8 cellular contexts compared by ENCODE assay signal in genomic region chr17:82292251-82293154, GRCh38. TPM values are rescaled to one million over a fixed set of nuclear protein-coding genes. Genes with fewer than 3 reads are reported as not detected.
DNase-seq lines count a peak whose midpoint lies in the region; ATAC-seq and TF ChIP-seq lines count a peak whose summit lies in the region.

No MANE protein-coding gene starts in this region.

- intact Hi-C loops in head of caudate nucleus (cut with DNase I) = no loop called here

- H3K4me1 Mint-ChIP-seq in activated naive CD8-positive, alpha-beta T cell treated with anti-CD3 and anti-CD28 coated beads for 36 hours = peaks cover 30% of the 10 kb centered on the region

- no peaks in the 10 kb centered on the region for H3K9me3 ChIP-seq in osteoblast (ENCODE audit: low read depth, low read length)
- no peaks in the 10 kb centered on the region for H3K9me3 ChIP-seq in thoracic aorta

- peaks cover 23% of the 10 kb centered on the region for H3K4me1 ChIP-seq in osteoblast (ENCODE audit: insufficient read depth, low read length)
- H3K4me1 ChIP-seq in thoracic aorta (ENCODE audit: control insufficient read depth in 1 of 2, low read depth in 2 of 2) = peaks cover 10 to 32% of the 10 kb centered on the region in 2 donors

- H2AFZ ChIP-seq in osteoblast (ENCODE audit: low read length) = peak overlapping the region; percentile 89

- H3K36me3 ChIP-seq in osteoblast (ENCODE audit: insufficient read depth, low read length) (no peaks in the 10 kb centered on the region), thoracic aorta (no peaks in the 10 kb centered on the region)

- peak; percentile 100 for DNase-seq in GM10266 (ENCODE audit: extremely low spot score)
- DNase-seq in NCI-H1092 treated with DMSO at 0.1 percent for 48 hours (lab: John Stamatoyannopoulos, UW) = peak; percentile 99
- DNase-seq in activated naive CD8-positive, alpha-beta T cell treated with anti-CD3 and anti-CD28 coated beads for 36 hours = peak; percentile 96
- peak; percentile 88 to 98 (median 96) for DNase-seq in head of caudate nucleus
- DNase-seq in osteoblast (ENCODE audit: insufficient read length, low spot score, missing footprints) = peak; percentile 100
- DNase-seq in thoracic aorta (ENCODE audit: low spot score) = peak; percentile 93

- H3K4me3 Mint-ChIP-seq in activated naive CD8-positive, alpha-beta T cell treated with anti-CD3 and anti-CD28 coated beads for 36 hours = peak overlapping the region; percentile 81

- no peaks in the 10 kb centered on the region for H3K9me3 Mint-ChIP-seq in activated naive CD8-positive, alpha-beta T cell treated with anti-CD3 and anti-CD28 coated beads for 36 hours

- no peaks in the 10 kb centered on the region for H3K27me3 ChIP-seq in osteoblast (ENCODE audit: insufficient read depth, low read length)
- no peaks in the 10 kb centered on the region for H3K27me3 ChIP-seq in thoracic aorta (replicated peaks; ENCODE audit: insufficient read depth)

- peak overlapping the region; percentile 88 for H3K4me3 ChIP-seq in osteoblast (ENCODE audit: insufficient read depth, low read length)
- peak overlapping the region; percentile 94 for H3K4me3 ChIP-seq in thoracic aorta

- H3K27me3 Mint-ChIP-seq in activated naive CD8-positive, alpha-beta T cell treated with anti-CD3 and anti-CD28 coated beads for 36 hours = no peaks in the 10 kb centered on the region

- no peaks in the 10 kb centered on the region for H3K79me2 ChIP-seq in osteoblast (ENCODE audit: insufficient read depth, low read length)

- peak overlapping the region; percentile 87 for H3K4me2 ChIP-seq in osteoblast (ENCODE audit: insufficient read depth, low read length)

- H4K20me1 ChIP-seq in osteoblast (ENCODE audit: insufficient read depth, low read length) = no peaks in the 10 kb centered on the region

- ATAC-seq in HG02623 (IDR thresholded peaks at IDR 0.05; ENCODE audit: unreplicated experiment) (peak; percentile 97), SK-N-SH treated with all-trans-retinoic acid at 6 μM for 48 hours (peak; percentile 98), thoracic aorta (ENCODE audit: insufficient number of reproducible peaks, low FRiP score, low read depth) (peak; percentile 97)

- H3K27ac ChIP-seq in osteoblast (ENCODE audit: low read depth, low read length) (peak overlapping the region; percentile 58), thoracic aorta (peak overlapping the region; percentile 86 to 96)

- peak overlapping the region; percentile 88 for H3K27ac Mint-ChIP-seq in activated naive CD8-positive, alpha-beta T cell treated with anti-CD3 and anti-CD28 coated beads for 36 hours

- H3K36me3 Mint-ChIP-seq in activated naive CD8-positive, alpha-beta T cell treated with anti-CD3 and anti-CD28 coated beads for 36 hours = peaks cover 3% of the 10 kb centered on the region

- TF ChIP-seq CTCF in GM10266 (IDR thresholded peaks at IDR 0.05; ENCODE audit: control insufficient read depth, insufficient read depth, low read depth, missing control alignments) = no peak
- no peak for TF ChIP-seq CTCF in osteoblast (IDR thresholded peaks at IDR 0.05; ENCODE audit: extremely low read depth, low read depth, low read length)
- TF ChIP-seq CTCF in thoracic aorta (IDR thresholded peaks at IDR 0.05) = no peak

TF ChIP-seq in SK-N-SH treated with all-trans-retinoic acid at 6 μM for 48 hours, 23 proteins besides CTCF, POLR2A, EP300 and RAD21:
- TF ChIP-seq ZFP3 (CRISPR knock-in tag; IDR thresholded peaks at IDR 0.05) (0 out of 2 replicates have a peak, but pooled peaks have one; percentile 40), SNAI2 (CRISPR knock-in tag; IDR thresholded peaks at IDR 0.05) (peak; percentile 76; the same call in 1 of the 2 replicates), OSR1 (CRISPR knock-in tag; IDR thresholded peaks at IDR 0.05) (no peak), ESRRG (CRISPR knock-in tag; IDR thresholded peaks at IDR 0.05) (no peak), GLIS3 (CRISPR knock-in tag; IDR thresholded peaks at IDR 0.05) (0 out of 2 replicates have a peak, but pooled peaks have one; percentile 32), TSHZ2 (CRISPR knock-in tag; IDR thresholded peaks at IDR 0.05) (0 out of 2 replicates have a peak, but pooled peaks have one; percentile 62), CSDC2 (CRISPR knock-in tag; IDR thresholded peaks at IDR 0.05) (peak; percentile 81; the same call in 1 of the 2 replicates)
TF ChIP-seq in SK-N-SH treated with all-trans-retinoic acid at 6 μM for 48 hours: peak in this region for 5.

RNA-seq across cellular contexts. Expression of gene CSNK1D, which starts 19.0 kb away (rescaled TPM):
- 100 to 1,000 TPM; 110 to 115 TPM for total RNA-seq in activated naive CD8-positive, alpha-beta T cell treated with anti-CD3 and anti-CD28 coated beads for 36 hours
- total RNA-seq in osteoblast (45.4 and 50.3 TPM in 2 replicates), thoracic aorta (10 to 100 TPM; 69.5 to 71.9 TPM)

RNA-seq across cellular contexts. Expression of gene CD7, which starts 24.9 kb away (rescaled TPM):
- total RNA-seq in activated naive CD8-positive, alpha-beta T cell treated with anti-CD3 and anti-CD28 coated beads for 36 hours = 100 to 1,000 TPM; 291 to 293 TPM
- total RNA-seq in osteoblast (not detected in 2 replicates), thoracic aorta (1 to 10 TPM; 3.0 to 3.5 TPM)

RNA-seq across cellular contexts. Expression of gene SECTM1, which starts 41.1 kb away (rescaled TPM):
- under 1 TPM; 0.72 to 0.74 TPM for total RNA-seq in activated naive CD8-positive, alpha-beta T cell treated with anti-CD3 and anti-CD28 coated beads for 36 hours
- total RNA-seq in osteoblast (5.8 and 11.5 TPM in 2 replicates), thoracic aorta (10 to 100 TPM; 16.7 to 32.2 TPM)

Comparison
In these comparisons a context has a peak if more than half of its experiments do, and no peak if none do; other contexts are left out.
1. Peak in every context shown above with its lines: DNase-seq, ATAC-seq, H3K4me3 ChIP-seq and H3K27ac ChIP-seq.
2. RNA of gene CD7, which starts 24.9 kb away (total RNA-seq): 291 to 293 TPM in activated naive CD8-positive, alpha-beta T cell treated with anti-CD3 and anti-CD28 coated beads for 36 hours; 3.0 to 3.5 TPM in thoracic aorta and not detected in osteoblast; every median in the first group is over 10 times any median in the second.